ENCODE assay signal across 11 cellular contexts in the genomic region with DNA sequence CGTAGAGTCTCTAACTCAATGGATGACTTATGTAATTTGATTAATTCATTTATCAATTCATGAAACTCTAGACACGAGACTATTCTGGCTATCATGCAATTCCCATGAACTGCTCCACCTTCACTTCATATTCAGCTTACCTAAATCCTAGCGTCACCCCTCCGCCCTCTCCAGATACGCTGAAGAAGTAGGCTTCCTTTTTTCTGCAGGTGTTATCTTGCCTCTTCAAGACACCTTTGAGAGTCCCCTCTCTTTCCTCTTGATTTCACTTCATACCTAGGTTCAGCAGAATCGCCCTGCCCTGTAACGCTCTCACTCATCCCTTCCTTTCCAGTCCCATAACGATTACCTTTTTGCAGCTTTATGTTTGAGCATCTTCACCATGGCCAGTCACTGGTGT. TPM values are rescaled to one million over a fixed set of nuclear protein-coding genes. Genes with fewer than 3 reads are reported as not detected.
DNase-seq lines count a peak whose midpoint lies in the region; ATAC-seq, FAIRE-seq and TF ChIP-seq lines count a peak whose summit lies in the region.
"Had no signal": no experiment of that assay in that cellular context is flagged by ENCODE, and none has a peak within 500 bp of the region (broad histone marks: within the 10 kb centered on the region; RNA-seq: fewer than 3 reads in every experiment).

No MANE protein-coding gene starts in this region.

- no peaks in the 10 kb centered on the region for H4K20me1 ChIP-seq in HepG2 (ENCODE audit: insufficient read depth, low read length)

- no peak for FAIRE-seq in HepG2 (lab: Jason Lieb, UNC)
- FAIRE-seq in kidney (lab: Jason Lieb, UNC): no peak

- H3K4me3 ChIP-seq in HepG2 (replicated peaks in 1 of 3; ENCODE audit: insufficient read depth in 1 of 3, low read depth in 2 of 3, low read length in 3 of 3): peak overlapping the region; percentile 83 to 89 (median 89)
- no peak overlapping the region for H3K4me3 ChIP-seq in right lobe of liver
- peak overlapping the region; percentile 80 for H3K4me3 ChIP-seq in RWPE2 (ENCODE audit: severe bottlenecking)
- peak overlapping the region; percentile 91 to 94 for H3K4me3 ChIP-seq in kidney (ENCODE audit: low read length in 2 of 2)
- no peak overlapping the region for H3K4me3 ChIP-seq in vagina
- peak overlapping the region in 1 of 2 donors; percentile 2 for H3K4me3 ChIP-seq in foreskin fibroblast (ENCODE audit: low read depth in 1 of 2, low read length in 2 of 2)

- H3K4me2 ChIP-seq in HepG2 (ENCODE audit: low read depth, low read length): peak overlapping the region; percentile 96

- H3K36me3 ChIP-seq in HepG2 (replicated peaks in 1 of 2; ENCODE audit: control insufficient read depth in 1 of 2, insufficient read depth in 2 of 2, low read length in 2 of 2) (no peaks in the 10 kb centered on the region), right lobe of liver (no peaks in the 10 kb centered on the region), RWPE2 (ENCODE audit: low read depth) (no peaks in the 10 kb centered on the region), kidney (ENCODE audit: control insufficient read depth in 1 of 2, insufficient read depth in 2 of 2, low read length in 2 of 2) (no peaks in the 10 kb centered on the region), vagina (no peaks in the 10 kb centered on the region)
- H3K36me3 ChIP-seq: right atrium auricular region had no signal

- H3K9ac ChIP-seq in HepG2 (ENCODE audit: insufficient read depth, low read depth, low read length) (peak overlapping the region; percentile 95), kidney (ENCODE audit: low read length in 2 of 2) (no peak overlapping the region)

- intact Hi-C loops in HepG2 (cut with micrococcal nuclease; ENCODE audit: unreplicated experiment) (loop anchor here (5.0 kb wide), 1 partner anchor 377 kb away; a partner anchor contains a TSS), right lobe of liver (cut with DNase I) (loop anchor here (10.0 kb wide), 2 partner anchors 66 to 356 kb away; no protein-coding TSS in a partner anchor), kidney (cut with DNase I) (loop anchor here (10.0 kb wide), 1 partner anchor 346 kb away; a partner anchor contains a TSS), vagina (cut with DNase I) (loop anchor here (5.0 kb wide), 4 partner anchors 48 to 338 kb away; a partner anchor contains a TSS)

- TF ChIP-seq EP300 in HepG2 (IDR thresholded peaks at IDR 0.05; ENCODE audit: low read depth in 2 of 2, low read length in 2 of 2) (no peak), HepG2 (CRISPR knock-in tag; IDR thresholded peaks at IDR 0.05; ENCODE audit: borderline replicate concordance) (no peak)

- peaks cover 31% of the 10 kb centered on the region for H3K4me1 ChIP-seq in HepG2 (ENCODE audit: insufficient read depth, low read length)
- peaks cover 0 to 9% (median 6%) of the 10 kb centered on the region in 4 donors for H3K4me1 ChIP-seq in right lobe of liver
- H3K4me1 ChIP-seq in RWPE2 (ENCODE audit: insufficient read depth, poor library complexity, severe bottlenecking): peaks cover 3% of the 10 kb centered on the region
- peaks cover 9 to 10% of the 10 kb centered on the region in 2 donors for H3K4me1 ChIP-seq in kidney (ENCODE audit: control insufficient read depth in 1 of 2, insufficient read depth in 1 of 2, low read depth in 1 of 2, low read length in 2 of 2)
- H3K4me1 ChIP-seq in vagina: peaks cover 22% of the 10 kb centered on the region

- peak overlapping the region; percentile 91 for H2AFZ ChIP-seq in HepG2 (ENCODE audit: low read length)

- no peak for TF ChIP-seq RAD21 in HepG2 (CRISPR knock-in tag; IDR thresholded peaks at IDR 0.05)

- TF ChIP-seq POLR2A in HepG2 (IDR thresholded peaks at IDR 0.05; ENCODE audit: insufficient read depth in 1 of 2, low read depth in 2 of 2, low read length in 2 of 2) (no peak), right lobe of liver (IDR thresholded peaks at IDR 0.05) (no peak), vagina (IDR thresholded peaks at IDR 0.05) (no peak)

- H3K27ac ChIP-seq in HepG2 (ENCODE audit: extremely low read length, insufficient read depth, low read length) (peak overlapping the region; percentile 97), right lobe of liver (no peak overlapping the region), RWPE2 (ENCODE audit: poor library complexity, severe bottlenecking) (no peak overlapping the region), kidney (ENCODE audit: low read depth in 2 of 2, low read length in 2 of 2) (peak overlapping the region in 1 of 2 donors; percentile 98), vagina (peak overlapping the region; percentile 99)

- WGBS in HepG2 (ENCODE audit: low lambda C conversion rate): 9% methylated on average over 8 of the region's 8 CpGs
- 75% methylated on average over 8 of the region's 8 CpGs for WGBS in right lobe of liver (ENCODE audit: insufficient coverage, low coverage, low lambda C conversion rate, missing lambda C conversion rate)

- H3K79me2 ChIP-seq in HepG2 (ENCODE audit: insufficient read depth, low read length): peaks cover 10% of the 10 kb centered on the region

- H3K27me3 ChIP-seq in HepG2 (ENCODE audit: control insufficient read depth in 1 of 2, insufficient read depth in 2 of 2, low read length in 2 of 2): peaks cover 0 to 5% of the 10 kb centered on the region in 2 experiments; a peak in 1 of 5 replicates
- H3K27me3 ChIP-seq in right lobe of liver: no peaks in the 10 kb centered on the region
- no peaks in the 10 kb centered on the region for H3K27me3 ChIP-seq in RWPE2 (ENCODE audit: insufficient read depth, poor library complexity, severe bottlenecking)
- no peaks in the 10 kb centered on the region for H3K27me3 ChIP-seq in vagina
- H3K27me3 ChIP-seq: right atrium auricular region had no signal

- POLR2A ChIA-PET in HepG2 (lab: Yijun Ruan, JAX): interaction anchor here (0.6 to 8.9 kb wide), 11 partner anchors 9 to 338 kb away, joined by 3 to 141 read pairs (median 63); a partner anchor contains a TSS

- H3K9me3 ChIP-seq in HepG2 (ENCODE audit: low read length) (no peaks in the 10 kb centered on the region), right lobe of liver (no peaks in the 10 kb centered on the region), RWPE2 (ENCODE audit: severe bottlenecking) (no peaks in the 10 kb centered on the region), kidney (ENCODE audit: control insufficient read depth in 1 of 2, low read length in 2 of 2) (no peaks in the 10 kb centered on the region), vagina (no peaks in the 10 kb centered on the region)
- H3K9me3 ChIP-seq: right atrium auricular region had no signal

- TF ChIP-seq CTCF in HepG2 (CRISPR knock-in tag; IDR thresholded peaks at IDR 0.05) (no peak), right lobe of liver (IDR thresholded peaks at IDR 0.05) (no peak), RWPE2 (IDR thresholded peaks at IDR 0.05; ENCODE audit: poor library complexity, severe bottlenecking) (no peak), kidney (IDR thresholded peaks at IDR 0.05; ENCODE audit: borderline replicate concordance, extremely low read depth, insufficient read depth) (no peak), vagina (IDR thresholded peaks at IDR 0.05) (no peak), foreskin fibroblast (IDR thresholded peaks at IDR 0.05; ENCODE audit: low read depth, low read length) (no peak)

- no TSS peak for BruUV-seq in HepG2 (replicated peaks; lab: Mats Ljungman, UMichigan)

- CTCF ChIA-PET in HepG2 (lab: Yijun Ruan, JAX; ENCODE audit: low intra/inter-chr PET ratio, low total read pairs): no interaction called here

- DNase-seq in HepG2 (ENCODE audit: low spot score): no peak
- DNase-seq in right lobe of liver: no peak
- DNase-seq in RWPE2 (ENCODE audit: low spot score): no peak
- DNase-seq in kidney: no peak
- DNase-seq in vagina (ENCODE audit: extremely low spot score in 2 of 2): no peak
- no peak for DNase-seq in inferior parietal cortex (ENCODE audit: extremely low spot score)
- DNase-seq in foreskin fibroblast: no peak
- DNase-seq: NCI-H1436 treated with DMSO at 0.1 percent for 48 hours had no signal

- ATAC-seq in HepG2 (no peak), right lobe of liver (no peak), RWPE2 (ENCODE audit: low read depth) (no peak), GM21576 (IDR thresholded peaks at IDR 0.05; ENCODE audit: unreplicated experiment) (no peak)

- in situ Hi-C loops in HepG2 (cut with HindIII; ENCODE audit: extremely low pct_ligation_motif_present, low pct_unique_long_range_greater_than_20kb): loop anchor here (5.0 to 10.0 kb wide), 3 partner anchors 48 to 356 kb away; a partner anchor contains a TSS

RNA-seq across cellular contexts. Expression of a gene that starts 4.0 kb away (rescaled TPM):
- total RNA-seq in HepG2 (2016; rRNA removed; fragmentation: Illumina TruSeq; extraction: Trizol): 72.6 and 109 TPM in 2 replicates
- 10.9 and 11.4 TPM in 2 replicates for total RNA-seq in HepG2 (2016; cell fraction: cytosol; rRNA removed; fragmentation: Illumina TruSeq; extraction: Trizol; ENCODE audit: low read depth)
- 67.4 and 98.7 TPM in 2 replicates for total RNA-seq in HepG2 (2016; cell fraction: insoluble cytoplasmic fraction; rRNA removed; fragmentation: Illumina TruSeq; extraction: Trizol)
- total RNA-seq in HepG2 (2016; cell fraction: membrane; rRNA removed; fragmentation: Illumina TruSeq; extraction: Trizol): 28.9 and 30.2 TPM in 2 replicates
- 95.6 and 108 TPM in 2 replicates for total RNA-seq in HepG2 (2016; cell fraction: nucleus; rRNA removed; fragmentation: Illumina TruSeq; extraction: Trizol)
- 983 and 1,053 TPM in 2 replicates for polyA plus RNA-seq in HepG2 (2011; rRNA removed)
- 857 and 1,050 TPM in 2 replicates for polyA plus RNA-seq in HepG2 (2011; cell fraction: cytosol; rRNA removed)
- 311 and 364 TPM in 2 replicates for polyA plus RNA-seq in HepG2 (2011; cell fraction: nucleus; rRNA removed)
- 204 and 361 TPM in 2 replicates for polyA plus RNA-seq in HepG2 (2012)
- 16.1 and 18.9 TPM in 2 replicates for polyA plus RNA-seq in HepG2 (2016; cell fraction: cytosol; fragmentation: Illumina TruSeq; extraction: Trizol; ENCODE audit: low read depth)
- 74.2 and 86.3 TPM in 2 replicates for polyA plus RNA-seq in HepG2 (2016; cell fraction: insoluble cytoplasmic fraction; fragmentation: Illumina TruSeq; extraction: Trizol; ENCODE audit: low read depth)
- 32.5 and 32.6 TPM in 2 replicates for polyA plus RNA-seq in HepG2 (2016; cell fraction: membrane; fragmentation: Illumina TruSeq; extraction: Trizol; ENCODE audit: low read depth)
- 155 and 191 TPM in 2 replicates for polyA plus RNA-seq in HepG2 (2016; cell fraction: nucleus; fragmentation: Illumina TruSeq; extraction: Trizol; ENCODE audit: insufficient read depth, low read depth)
- 8.4 and 784 TPM in 2 replicates for polyA minus RNA-seq in HepG2 (2011; rRNA and poly(A)+ RNA removed; ENCODE audit: low replicate concordance)
- 239 and 293 TPM in 2 replicates for polyA minus RNA-seq in HepG2 (2011; cell fraction: cytosol; rRNA and poly(A)+ RNA removed)
- polyA minus RNA-seq in HepG2 (2011; cell fraction: nucleus; rRNA and poly(A)+ RNA removed): 93.9 and 153 TPM in 2 replicates
- 100 to 1,000 TPM; 129 to 175 (median 151) TPM for total RNA-seq in right lobe of liver
- 22.8 TPM for total RNA-seq in kidney
- 40.4 TPM for polyA plus RNA-seq in kidney (ENCODE audit: insufficient read depth, low read depth, low replicate concordance)
- 132 TPM for total RNA-seq in vagina

RNA-seq across cellular contexts. Expression of a gene that starts 8.2 kb away (rescaled TPM):
- total RNA-seq in HepG2 (2016; rRNA removed; fragmentation: Illumina TruSeq; extraction: Trizol) (50.4 and 83.6 TPM in 2 replicates), right lobe of liver (1,000 to 10,000 TPM in 1 of 6 experiments, 100 to 1,000 TPM in 5; 361 to 1,830 (median 780) TPM), kidney (19.4 TPM), vagina (34.9 TPM)
- 23.2 and 27.0 TPM in 2 replicates for total RNA-seq in HepG2 (2016; cell fraction: cytosol; rRNA removed; fragmentation: Illumina TruSeq; extraction: Trizol; ENCODE audit: low read depth)
- 48.4 and 82.5 TPM in 2 replicates for total RNA-seq in HepG2 (2016; cell fraction: insoluble cytoplasmic fraction; rRNA removed; fragmentation: Illumina TruSeq; extraction: Trizol)
- 22.2 and 27.0 TPM in 2 replicates for total RNA-seq in HepG2 (2016; cell fraction: membrane; rRNA removed; fragmentation: Illumina TruSeq; extraction: Trizol)
- total RNA-seq in HepG2 (2016; cell fraction: nucleus; rRNA removed; fragmentation: Illumina TruSeq; extraction: Trizol): 69.5 and 76.6 TPM in 2 replicates
- polyA plus RNA-seq in HepG2 (2011; rRNA removed) (401 and 507 TPM in 2 replicates), kidney (ENCODE audit: insufficient read depth, low read depth, low replicate concordance) (24.5 TPM)
- 420 and 539 TPM in 2 replicates for polyA plus RNA-seq in HepG2 (2011; cell fraction: cytosol; rRNA removed)
- 150 and 205 TPM in 2 replicates for polyA plus RNA-seq in HepG2 (2011; cell fraction: nucleus; rRNA removed)
- polyA plus RNA-seq in HepG2 (2012): 329 and 401 TPM in 2 replicates
- 25.5 and 31.5 TPM in 2 replicates for polyA plus RNA-seq in HepG2 (2016; cell fraction: cytosol; fragmentation: Illumina TruSeq; extraction: Trizol; ENCODE audit: low read depth)
- 65.2 and 70.4 TPM in 2 replicates for polyA plus RNA-seq in HepG2 (2016; cell fraction: insoluble cytoplasmic fraction; fragmentation: Illumina TruSeq; extraction: Trizol; ENCODE audit: low read depth)
- 23.0 and 26.6 TPM in 2 replicates for polyA plus RNA-seq in HepG2 (2016; cell fraction: membrane; fragmentation: Illumina TruSeq; extraction: Trizol; ENCODE audit: low read depth)
- 153 and 158 TPM in 2 replicates for polyA plus RNA-seq in HepG2 (2016; cell fraction: nucleus; fragmentation: Illumina TruSeq; extraction: Trizol; ENCODE audit: insufficient read depth, low read depth)
- 12.3 and 417 TPM in 2 replicates for polyA minus RNA-seq in HepG2 (2011; rRNA and poly(A)+ RNA removed; ENCODE audit: low replicate concordance)
- polyA minus RNA-seq in HepG2 (2011; cell fraction: cytosol; rRNA and poly(A)+ RNA removed): 112 and 146 TPM in 2 replicates
- 99.3 and 162 TPM in 2 replicates for polyA minus RNA-seq in HepG2 (2011; cell fraction: nucleus; rRNA and poly(A)+ RNA removed)

RNA-seq across cellular contexts. Expression of a gene that starts 38.9 kb away (rescaled TPM):
- not detected in 2 replicates for total RNA-seq in HepG2 (2016; rRNA removed; fragmentation: Illumina TruSeq; extraction: Trizol)
- not detected in 2 replicates for total RNA-seq in HepG2 (2016; cell fraction: cytosol; rRNA removed; fragmentation: Illumina TruSeq; extraction: Trizol; ENCODE audit: low read depth)
- not detected in 2 replicates for total RNA-seq in HepG2 (2016; cell fraction: insoluble cytoplasmic fraction; rRNA removed; fragmentation: Illumina TruSeq; extraction: Trizol)
- total RNA-seq in HepG2 (2016; cell fraction: membrane; rRNA removed; fragmentation: Illumina TruSeq; extraction: Trizol): not detected in 2 replicates
- total RNA-seq in HepG2 (2016; cell fraction: nucleus; rRNA removed; fragmentation: Illumina TruSeq; extraction: Trizol): not detected in 2 replicates
- polyA plus RNA-seq in HepG2 (2011; rRNA removed): 0.09 TPM in 1 of 2 replicates, not detected in the other
- polyA plus RNA-seq in HepG2 (2011; cell fraction: cytosol; rRNA removed): not detected in 2 replicates
- polyA plus RNA-seq in HepG2 (2011; cell fraction: nucleus; rRNA removed): 0.18 and 0.38 TPM in 2 replicates
- polyA plus RNA-seq in HepG2 (2012): not detected in 2 replicates
- polyA plus RNA-seq in HepG2 (2016; cell fraction: cytosol; fragmentation: Illumina TruSeq; extraction: Trizol; ENCODE audit: low read depth): not detected in 2 replicates
- not detected in 2 replicates for polyA plus RNA-seq in HepG2 (2016; cell fraction: insoluble cytoplasmic fraction; fragmentation: Illumina TruSeq; extraction: Trizol; ENCODE audit: low read depth)
- polyA plus RNA-seq in HepG2 (2016; cell fraction: membrane; fragmentation: Illumina TruSeq; extraction: Trizol; ENCODE audit: low read depth): not detected in 2 replicates
- not detected in 2 replicates for polyA plus RNA-seq in HepG2 (2016; cell fraction: nucleus; fragmentation: Illumina TruSeq; extraction: Trizol; ENCODE audit: insufficient read depth, low read depth)
- 0.26 and 0.50 TPM in 2 replicates for polyA minus RNA-seq in HepG2 (2011; rRNA and poly(A)+ RNA removed; ENCODE audit: low replicate concordance)
- polyA minus RNA-seq in HepG2 (2011; cell fraction: cytosol; rRNA and poly(A)+ RNA removed): not detected in 2 replicates
- polyA minus RNA-seq in HepG2 (2011; cell fraction: nucleus; rRNA and poly(A)+ RNA removed): not detected in 2 replicates
- total RNA-seq in right lobe of liver: not detected
- total RNA-seq in kidney: not detected
- polyA plus RNA-seq in kidney (ENCODE audit: insufficient read depth, low read depth, low replicate concordance): not detected
- not detected for total RNA-seq in vagina
- total RNA-seq: lower leg skin, right atrium auricular region had no signal

Comparison
In these comparisons a context has a peak if more than half of its experiments do, and no peak if none do; other contexts are left out.
1. H3K27ac ChIP-seq: peak in HepG2 (single experiment) and vagina (single experiment); none in right lobe of liver (0 of 3) and RWPE2 (single experiment).
2. H3K4me3 ChIP-seq: peak in HepG2 (3 of 3), RWPE2 (single experiment) and kidney (2 of 2); none in right lobe of liver (0 of 3) and vagina (0 of 2).